In the genomic region with DNA sequence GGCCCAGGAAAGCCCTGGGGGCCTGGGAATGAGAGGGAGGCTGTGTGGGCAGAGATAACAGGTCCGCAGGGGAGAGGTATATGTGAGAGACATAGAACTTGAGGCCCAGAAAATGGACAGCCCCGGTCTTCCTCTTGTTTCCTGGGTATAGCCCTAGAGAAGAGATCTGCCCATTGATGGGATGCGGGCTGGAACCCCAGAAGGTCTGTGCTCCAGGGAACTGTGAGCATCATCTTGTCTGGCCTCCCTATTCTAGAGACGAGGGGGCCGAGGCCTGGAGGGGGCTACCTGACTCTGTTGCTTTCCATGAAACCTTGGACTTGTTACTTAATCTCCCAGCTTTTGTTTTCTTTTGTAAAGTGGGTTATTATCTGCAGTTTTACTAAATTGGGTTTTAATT, we compare ENCODE assay signal across 18 cellular contexts. TPM values are rescaled to one million over a fixed set of nuclear protein-coding genes. Genes with fewer than 3 reads are reported as not detected.
A peak's percentile ranks its signal among the peaks of the same experiment; 100 is the strongest.
DNase-seq lines count a peak whose midpoint lies in the region; ATAC-seq and TF ChIP-seq lines count a peak whose summit lies in the region.
"Had no signal": no experiment of that assay in that cellular context is flagged by ENCODE, and none has a peak within 500 bp of the region (broad histone marks: within the 10 kb centered on the region; RNA-seq: fewer than 3 reads in every experiment).

No MANE protein-coding gene starts in this region.

- no peak for ATAC-seq in activated naive CD4-positive, alpha-beta T cell treated with anti-CD3 and anti-CD28 coated beads, Interleukin-2, amount 50 U/mL, for 72 hours
- ATAC-seq in GM18511 (IDR thresholded peaks at IDR 0.05; ENCODE audit: unreplicated experiment) (no peak), HG02885 (IDR thresholded peaks at IDR 0.05; ENCODE audit: poor library complexity, unreplicated experiment) (no peak)
- ATAC-seq: A549 had no signal

- H3K4me3 Mint-ChIP-seq in activated naive CD4-positive, alpha-beta T cell treated with anti-CD3 and anti-CD28 coated beads, Interleukin-2, amount 50 U/mL, for 24 hours = peak overlapping the region; percentile 75
- H3K4me3 Mint-ChIP-seq: activated naive CD4-positive, alpha-beta T cell treated with anti-CD3 and anti-CD28 coated beads for 36 hours had no signal

- 78 to 80% methylated on average over 5 of the region's 5 CpGs for WGBS in esophagus squamous epithelium, 2 donors
- 67 to 76% (median 75%) methylated on average over 5 of the region's 5 CpGs for WGBS in ovary, 3 donors
- 81% methylated on average over 5 of the region's 5 CpGs for WGBS in urinary bladder

- H3K9me3 ChIP-seq in esophagus squamous epithelium (no peaks in the 10 kb centered on the region), ovary (no peaks in the 10 kb centered on the region)
- H3K9me3 ChIP-seq: A549, pancreas, SJCRH30 had no signal

- H3K27ac ChIP-seq in esophagus squamous epithelium (peak overlapping the region; percentile 37 to 88 (median 82)), ovary (peak overlapping the region; percentile 1 to 60), urinary bladder (ENCODE audit: low read depth) (peak overlapping the region; percentile 46)
- H3K27ac ChIP-seq: A549, pancreas, SJCRH30 had no signal

- no peak for TF ChIP-seq CTCF in esophagus squamous epithelium (IDR thresholded peaks at IDR 0.05)
- no peak for TF ChIP-seq CTCF in ovary (IDR thresholded peaks at IDR 0.05)

- no peaks in the 10 kb centered on the region for H3K9me3 Mint-ChIP-seq in activated naive CD4-positive, alpha-beta T cell treated with anti-CD3 and anti-CD28 coated beads, Interleukin-2, amount 50 U/mL, for 24 hours
- H3K9me3 Mint-ChIP-seq in activated naive CD4-positive, alpha-beta T cell treated with anti-CD3 and anti-CD28 coated beads, Interleukin-2, amount 50 U/mL, for 72 hours = no peaks in the 10 kb centered on the region
- H3K9me3 Mint-ChIP-seq: activated naive CD4-positive, alpha-beta T cell treated with anti-CD3 and anti-CD28 coated beads for 36 hours had no signal

- no peak for TF ChIP-seq EP300 in ovary (IDR thresholded peaks at IDR 0.05)

- H3K27me3 ChIP-seq in esophagus squamous epithelium (no peaks in the 10 kb centered on the region), ovary (no peaks in the 10 kb centered on the region)
- H3K27me3 ChIP-seq: hepatocyte, pancreas had no signal

- H3K27me3 Mint-ChIP-seq in activated naive CD4-positive, alpha-beta T cell treated with anti-CD3 and anti-CD28 coated beads, Interleukin-2, amount 50 U/mL, for 24 hours = no peaks in the 10 kb centered on the region

- DNase-seq in activated naive CD4-positive, alpha-beta T cell treated with anti-CD3 and anti-CD28 coated beads, Interleukin-2, amount 50 U/mL, for 72 hours (ENCODE audit: low spot score in 2 of 2) = no peak
- DNase-seq in esophagus squamous epithelium (lab: John Stamatoyannopoulos, UW) (no peak), ovary (no peak), mucosa of gallbladder (ENCODE audit: low spot score) (no peak)
- DNase-seq: GOT3, islet precursor cell, NCI-H1105, NCI-H69, SJCRH30, T1000 had no signal

- H3K36me3 ChIP-seq in esophagus squamous epithelium (no peaks in the 10 kb centered on the region), ovary (no peaks in the 10 kb centered on the region), urinary bladder (ENCODE audit: insufficient read depth) (no peaks in the 10 kb centered on the region)
- H3K36me3 ChIP-seq: pancreas, SJCRH30 had no signal

- peak overlapping the region; percentile 77 for H3K27ac Mint-ChIP-seq in activated naive CD4-positive, alpha-beta T cell treated with anti-CD3 and anti-CD28 coated beads, Interleukin-2, amount 50 U/mL, for 24 hours
- H3K27ac Mint-ChIP-seq in activated naive CD4-positive, alpha-beta T cell treated with anti-CD3 and anti-CD28 coated beads, Interleukin-2, amount 50 U/mL, for 72 hours = peak overlapping the region in 1 of 2 donors; percentile 72

- H3K4me1 ChIP-seq in esophagus squamous epithelium = peaks cover 11 to 90% (median 41%) of the 10 kb centered on the region in 3 donors
- peaks cover 22% of the 10 kb centered on the region for H3K4me1 ChIP-seq in ovary (ENCODE audit: insufficient read depth)
- H3K4me1 ChIP-seq in urinary bladder (ENCODE audit: insufficient read depth) = no peaks in the 10 kb centered on the region
- H3K4me1 ChIP-seq: A549, SJCRH30 had no signal

- no peak for TF ChIP-seq POLR2A in esophagus squamous epithelium (IDR thresholded peaks at IDR 0.05)
- no peak for TF ChIP-seq POLR2A in ovary (IDR thresholded peaks at IDR 0.05)

- H3K36me3 Mint-ChIP-seq in activated naive CD4-positive, alpha-beta T cell treated with anti-CD3 and anti-CD28 coated beads, Interleukin-2, amount 50 U/mL, for 24 hours = no peaks in the 10 kb centered on the region
- H3K36me3 Mint-ChIP-seq in activated naive CD4-positive, alpha-beta T cell treated with anti-CD3 and anti-CD28 coated beads, Interleukin-2, amount 50 U/mL, for 72 hours = no peaks in the 10 kb centered on the region

- H3K4me1 Mint-ChIP-seq in activated naive CD4-positive, alpha-beta T cell treated with anti-CD3 and anti-CD28 coated beads, Interleukin-2, amount 50 U/mL, for 24 hours = peaks cover 49% of the 10 kb centered on the region

- intact Hi-C loops in esophagus squamous epithelium (cut with DNase I) (no loop called here), ovary (cut with DNase I) (no loop called here)

- H3K4me3 ChIP-seq in esophagus squamous epithelium (no peak overlapping the region), ovary (no peak overlapping the region), urinary bladder (ENCODE audit: low read depth, low read length) (no peak overlapping the region)
- H3K4me3 ChIP-seq: A549, hepatocyte, pancreas, SJCRH30 had no signal

RNA-seq across cellular contexts. Expression of a gene that starts 53.9 kb away (rescaled TPM):
- 1 to 10 TPM; 1.4 to 2.1 TPM for total RNA-seq in activated naive CD4-positive, alpha-beta T cell treated with anti-CD3 and anti-CD28 coated beads, Interleukin-2, amount 50 U/mL, for 72 hours
- total RNA-seq in esophagus squamous epithelium (10 to 100 TPM in 1 of 4 donors, 1 to 10 TPM in 3; 1.1 to 10.5 (median 3.1) TPM), ovary (10 to 100 TPM in 6 of 7 donors, 1 to 10 TPM in 1; 3.3 to 72.1 (median 17.4) TPM), urinary bladder (6.2 TPM), mucosa of gallbladder (32.0 TPM)
- polyA plus RNA-seq in ovary (1 to 10 TPM; 2.5 to 6.8 TPM), urinary bladder (5.9 TPM)

Comparison
In these comparisons a context has a peak if more than half of its experiments do, and no peak if none do; other contexts are left out.
1. H3K27ac ChIP-seq: peak in every context shown above with its lines; median percentile 82 in esophagus squamous epithelium; 46 in urinary bladder; 30 in ovary.